Comparison of ENCODE assay signal across 8 cellular contexts in genomic region chr1:193406901-193407300, GRCh38.
DNase-seq lines count a peak whose midpoint lies in the region; ATAC-seq and TF ChIP-seq lines count a peak whose summit lies in the region.

No MANE protein-coding gene starts in this region.

- peak in 2 of 5 donors; percentile 38 to 47 for DNase-seq in CD8-positive, alpha-beta memory T cell
- DNase-seq in PC-9 = no peak
- DNase-seq in dorsolateral prefrontal cortex = no peak
- peak; percentile 63 for DNase-seq in myocyte (ENCODE audit: low read depth)
- DNase-seq in MG63 = no peak

- peaks cover 20 to 33% (median 28%) of the 10 kb centered on the region in 3 donors for H3K4me1 Mint-ChIP-seq in CD8-positive, alpha-beta memory T cell

- peaks cover 20% of the 10 kb centered on the region for H3K4me1 ChIP-seq in CD8-positive, alpha-beta memory T cell (ENCODE audit: insufficient read depth, low read length)
- no peaks in the 10 kb centered on the region for H3K4me1 ChIP-seq in PC-9 (replicated peaks; ENCODE audit: insufficient read depth)

- CTCF ChIA-PET in CD8-positive, alpha-beta memory T cell (lab: Charles Lee) = no interaction called here
- CTCF ChIA-PET in PC-9 (lab: Charles Lee) = no interaction called here

- H4K20me1 ChIP-seq in PC-9 (ENCODE audit: insufficient read depth) = no peaks in the 10 kb centered on the region

- no peak overlapping the region for H3K4me3 ChIP-seq in CD8-positive, alpha-beta memory T cell (ENCODE audit: low read length)
- H3K4me3 ChIP-seq in PC-9 = no peak overlapping the region
- no peak overlapping the region for H3K4me3 ChIP-seq in dorsolateral prefrontal cortex
- H3K4me3 ChIP-seq in MG63 = no peak overlapping the region

- H3K36me3 Mint-ChIP-seq in CD8-positive, alpha-beta memory T cell = peaks cover 0 to 30% (median 3%) of the 10 kb centered on the region in 3 donors

- H2AFZ ChIP-seq in PC-9 = no peak overlapping the region

- H3K27me3 ChIP-seq in CD8-positive, alpha-beta memory T cell (ENCODE audit: insufficient read depth, low read length, poor library complexity, severe bottlenecking) = no peaks in the 10 kb centered on the region
- no peaks in the 10 kb centered on the region for H3K27me3 ChIP-seq in PC-9 (ENCODE audit: insufficient read depth, low read depth)
- no peaks in the 10 kb centered on the region for H3K27me3 ChIP-seq in dorsolateral prefrontal cortex
- no peaks in the 10 kb centered on the region for H3K27me3 ChIP-seq in MG63

- no peak overlapping the region for H3K4me2 ChIP-seq in PC-9

- POLR2A ChIA-PET in CD8-positive, alpha-beta memory T cell (lab: Charles Lee) = no interaction called here
- POLR2A ChIA-PET in PC-9 (lab: Charles Lee; ENCODE audit: unreplicated experiment) = no interaction called here

- H3K9me2 ChIP-seq in PC-9 (ENCODE audit: insufficient read depth) = no peaks in the 10 kb centered on the region

- peak; percentile 72 for TF ChIP-seq CTCF in PC-9 (conservative IDR thresholded peaks at IDR 0.05)
- TF ChIP-seq CTCF in dorsolateral prefrontal cortex (IDR thresholded peaks at IDR 0.05 in 54 of 56, conservative IDR thresholded peaks at IDR 0.05 in 2 of 56; ENCODE audit: low read depth in 1 of 56, partially characterized antibody in 56 of 56) = peak; percentile 60 to 87 (median 73)

- intact Hi-C loops in PC-9 (cut with micrococcal nuclease; ENCODE audit: unreplicated experiment) = loop anchor here (5.0 to 10.0 kb wide), 2 partner anchors 222 to 890 kb away; partner anchors contain the start of gene B3GALT2
- intact Hi-C loops in dorsolateral prefrontal cortex (cut with DNase I) = loop anchor here in 1 of 2 donors (5.0 kb wide), 1 partner anchor 220 kb away; the partner anchor contains the start of gene B3GALT2

- ATAC-seq in GM19025 (IDR thresholded peaks at IDR 0.05; ENCODE audit: low read depth, unreplicated experiment) (peak; percentile 59), HG03442 (IDR thresholded peaks at IDR 0.05; ENCODE audit: unreplicated experiment) (peak; percentile 62), GM21529 (IDR thresholded peaks at IDR 0.05; ENCODE audit: unreplicated experiment) (no peak)

- no peaks in the 10 kb centered on the region for H3K79me2 ChIP-seq in PC-9 (ENCODE audit: low read depth)

- H3K27ac ChIP-seq in CD8-positive, alpha-beta memory T cell (ENCODE audit: low read depth, low read length) = no peak overlapping the region
- no peak overlapping the region for H3K27ac ChIP-seq in PC-9
- no peak overlapping the region for H3K27ac ChIP-seq in dorsolateral prefrontal cortex

- no peaks in the 10 kb centered on the region for H3F3A ChIP-seq in PC-9 (ENCODE audit: insufficient read depth, low read depth)

- peaks cover 0 to 5% (median 0%) of the 10 kb centered on the region in 5 donors for H3K9me3 Mint-ChIP-seq in CD8-positive, alpha-beta memory T cell

- peak overlapping the region in 2 of 7 donors; percentile 1 to 2 for H3K4me3 Mint-ChIP-seq in CD8-positive, alpha-beta memory T cell

- no peaks in the 10 kb centered on the region for H3K36me3 ChIP-seq in CD8-positive, alpha-beta memory T cell (ENCODE audit: insufficient read depth, low read length)
- no peaks in the 10 kb centered on the region for H3K36me3 ChIP-seq in PC-9 (ENCODE audit: low read depth)
- H3K36me3 ChIP-seq in MG63 = no peaks in the 10 kb centered on the region

- no peaks in the 10 kb centered on the region for H3K9me3 ChIP-seq in CD8-positive, alpha-beta memory T cell (ENCODE audit: low read length)
- H3K9me3 ChIP-seq in PC-9 (ENCODE audit: insufficient read depth, low read depth) (no peaks in the 10 kb centered on the region), MG63 (no peaks in the 10 kb centered on the region)

- no peaks in the 10 kb centered on the region for H3K27me3 Mint-ChIP-seq in CD8-positive, alpha-beta memory T cell

- H3K27ac Mint-ChIP-seq in CD8-positive, alpha-beta memory T cell = peak overlapping the region in 6 of 8 donors; percentile 0 to 36 (median 20)

- no TSS peak for BruUV-seq in PC-9 (replicated peaks; lab: Mats Ljungman, UMichigan)
